In genomic region chr15:52257734-52258062, GRCh38 we compare ENCODE assay signal across 9 cellular contexts. TPM values are rescaled to one million over a fixed set of nuclear protein-coding genes. Genes with fewer than 3 reads are reported as not detected.
DNase-seq lines count a peak whose midpoint lies in the region; ATAC-seq and TF ChIP-seq lines count a peak whose summit lies in the region.
"Had no signal": no experiment of that assay in that cellular context is flagged by ENCODE, and none has a peak within 500 bp of the region (broad histone marks: within the 10 kb centered on the region; RNA-seq: fewer than 3 reads in every experiment).

No MANE protein-coding gene starts in this region.

- in situ Hi-C loops in G401 (cut with HindIII; ENCODE audit: low sequenced_read_pairs), result no loop called here

- H3K36me3 ChIP-seq in H7 (replicated peaks; ENCODE audit: control insufficient read depth, insufficient read depth, low read length), result peaks cover 8% of the 10 kb centered on the region

- no peaks in the 10 kb centered on the region for H3K27me3 ChIP-seq in H7 (ENCODE audit: control insufficient read depth, insufficient read depth, low read length)

- ATAC-seq in HG02588 (IDR thresholded peaks at IDR 0.05; ENCODE audit: unreplicated experiment), result no peak
- ATAC-seq in HG03520 (IDR thresholded peaks at IDR 0.05; ENCODE audit: unreplicated experiment), result no peak

- TF ChIP-seq CTCF in retinal pigment epithelial cell (conservative IDR thresholded peaks at IDR 0.05; ENCODE audit: low read depth, low read length), result no peak

- H3K4me3 ChIP-seq in H7 (ENCODE audit: insufficient read depth, low read depth, low read length) (no peak overlapping the region), retinal pigment epithelial cell (ENCODE audit: low read length) (no peak overlapping the region)

- DNase-seq in H7, result peak; percentile 54
- DNase-seq in NCI-H69 (lab: John Stamatoyannopoulos, UW), result peak; percentile 53
- peak; percentile 53 for DNase-seq in fibroblast of gingiva (ENCODE audit: low read depth)
- DNase-seq in retinal pigment epithelial cell (ENCODE audit: low read depth), result peak; percentile 83
- no peak for DNase-seq in G401 (ENCODE audit: low spot score)
- DNase-seq: activated naive CD8-positive, alpha-beta T cell treated with anti-CD3 and anti-CD28 coated beads for 36 hours; NCI-H748 treated with DMSO at 0.1 percent for 48 hours had no signal

RNA-seq across cellular contexts. Expression of gene MYO5C, which starts 37.9 kb away (rescaled TPM):
- 1.7 and 3.3 TPM in 2 replicates for total RNA-seq in H7 (2014; rRNA removed; shearing (Covaris generic))
- total RNA-seq in G401 (2014; rRNA removed; shearing (Covaris generic)), result 1.3 and 4.2 TPM in 2 replicates
